In the genomic region with DNA sequence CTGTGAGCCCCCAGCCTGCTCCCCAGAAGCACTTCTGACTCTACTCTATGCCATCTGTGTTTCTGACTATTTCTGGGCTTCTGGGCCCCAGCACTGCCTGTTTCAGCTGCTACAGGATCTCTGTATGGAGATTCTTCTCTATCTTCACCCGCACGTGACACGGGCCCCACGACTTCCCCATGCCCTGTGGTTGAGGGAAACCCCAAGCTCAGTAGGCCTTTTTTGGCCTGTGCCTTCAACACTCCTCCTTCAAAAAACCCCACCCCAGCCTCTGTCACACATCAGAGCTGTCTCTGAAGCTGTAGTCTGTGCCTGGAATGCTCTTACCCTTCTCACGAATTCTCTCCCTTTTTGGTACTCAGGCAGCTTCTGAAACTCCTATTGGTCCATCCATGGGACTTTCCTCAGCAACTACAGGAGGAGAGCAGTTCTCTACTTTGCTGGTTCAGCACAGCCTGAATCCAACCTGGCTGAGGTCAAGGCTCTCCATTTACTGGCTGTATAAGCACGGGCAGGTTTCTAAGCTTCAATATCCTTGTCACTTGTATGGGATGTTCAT, we compare ENCODE assay signal across 1 cellular context.
TF ChIP-seq lines count a peak whose summit lies in the region.

No MANE protein-coding gene starts in this region.

TF ChIP-seq in GM12878, 131 proteins besides CTCF, POLR2A, EP300 and RAD21 (continued from another document):
- TF ChIP-seq SMC3 (IDR thresholded peaks at IDR 0.05; ENCODE audit: borderline replicate concordance, low read length): 0 out of 2 replicates have a peak, but pooled peaks have one; percentile 14
- TF ChIP-seq BRCA1 (IDR thresholded peaks at IDR 0.05; ENCODE audit: low read depth, low read length): no peak
- TF ChIP-seq, protein P1, sequence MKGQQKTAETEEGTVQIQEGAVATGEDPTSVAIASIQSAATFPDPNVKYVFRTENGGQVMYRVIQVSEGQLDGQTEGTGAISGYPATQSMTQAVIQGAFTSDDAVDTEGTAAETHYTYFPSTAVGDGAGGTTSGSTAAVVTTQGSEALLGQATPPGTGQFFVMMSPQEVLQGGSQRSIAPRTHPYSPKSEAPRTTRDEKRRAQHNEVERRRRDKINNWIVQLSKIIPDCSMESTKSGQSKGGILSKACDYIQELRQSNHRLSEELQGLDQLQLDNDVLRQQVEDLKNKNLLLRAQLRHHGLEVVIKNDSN (IDR thresholded peaks at IDR 0.05; ENCODE audit: borderline replicate concordance, extremely low read length, insufficient read depth, low read depth, low read length): peak; percentile 83
- TF ChIP-seq, protein P2, sequence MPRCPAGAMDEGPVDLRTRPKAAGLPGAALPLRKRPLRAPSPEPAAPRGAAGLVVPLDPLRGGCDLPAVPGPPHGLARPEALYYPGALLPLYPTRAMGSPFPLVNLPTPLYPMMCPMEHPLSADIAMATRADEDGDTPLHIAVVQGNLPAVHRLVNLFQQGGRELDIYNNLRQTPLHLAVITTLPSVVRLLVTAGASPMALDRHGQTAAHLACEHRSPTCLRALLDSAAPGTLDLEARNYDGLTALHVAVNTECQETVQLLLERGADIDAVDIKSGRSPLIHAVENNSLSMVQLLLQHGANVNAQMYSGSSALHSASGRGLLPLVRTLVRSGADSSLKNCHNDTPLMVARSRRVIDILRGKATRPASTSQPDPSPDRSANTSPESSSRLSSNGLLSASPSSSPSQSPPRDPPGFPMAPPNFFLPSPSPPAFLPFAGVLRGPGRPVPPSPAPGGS (IDR thresholded peaks at IDR 0.05; ENCODE audit: borderline replicate concordance, insufficient read depth, low read depth, low read length, poor library complexity, severe bottlenecking): peak; percentile 80
- TF ChIP-seq EZH2 (IDR thresholded peaks at IDR 0.05; ENCODE audit: borderline replicate concordance, control insufficient read depth, low read depth, low read length): no peak
- TF ChIP-seq POLR2AphosphoS5 (IDR thresholded peaks at IDR 0.05; ENCODE audit: low read length): peak; percentile 82
- peak; percentile 69; the same call in 1 of the 2 replicates for TF ChIP-seq ATF7 (IDR thresholded peaks at IDR 0.05; ENCODE audit: low read depth)
- TF ChIP-seq, protein P3, sequence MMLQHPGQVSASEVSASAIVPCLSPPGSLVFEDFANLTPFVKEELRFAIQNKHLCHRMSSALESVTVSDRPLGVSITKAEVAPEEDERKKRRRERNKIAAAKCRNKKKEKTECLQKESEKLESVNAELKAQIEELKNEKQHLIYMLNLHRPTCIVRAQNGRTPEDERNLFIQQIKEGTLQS (IDR thresholded peaks at IDR 0.05; ENCODE audit: borderline replicate concordance, extremely low read depth, low read depth, low read length): peak; percentile 32; the same call in 1 of the 2 replicates
- no peak for TF ChIP-seq SIX5 (IDR thresholded peaks at IDR 0.05; ENCODE audit: low read depth, low read length, severe bottlenecking)
- no peak for TF ChIP-seq ZNF622 (IDR thresholded peaks at IDR 0.05)
- no peak for TF ChIP-seq MYB (IDR thresholded peaks at IDR 0.05; ENCODE audit: borderline replicate concordance, low read depth, low read length)
- no peak for TF ChIP-seq PAX8 (IDR thresholded peaks at IDR 0.05)
- no peak; the same call in 1 of the 2 replicates for TF ChIP-seq BACH1 (IDR thresholded peaks at IDR 0.05; ENCODE audit: borderline replicate concordance)
- TF ChIP-seq FOS (IDR thresholded peaks at IDR 0.05; ENCODE audit: borderline replicate concordance, extremely low read depth, insufficient read length): no peak
- no peak for TF ChIP-seq FOXK2 (IDR thresholded peaks at IDR 0.05)
- no peak for TF ChIP-seq ZNF274 (IDR thresholded peaks at IDR 0.05; ENCODE audit: insufficient read depth, insufficient read length)
- no peak for TF ChIP-seq RB1 (IDR thresholded peaks at IDR 0.05; ENCODE audit: borderline replicate concordance)
- no peak for TF ChIP-seq SMAD5 (IDR thresholded peaks at IDR 0.05; ENCODE audit: low read depth)
- TF ChIP-seq CHD1 (IDR thresholded peaks at IDR 0.05; ENCODE audit: low read depth, low read length): no peak
- TF ChIP-seq ZNF384 (IDR thresholded peaks at IDR 0.05; ENCODE audit: borderline replicate concordance, low read depth, low read length): no peak
- TF ChIP-seq NFIC (IDR thresholded peaks at IDR 0.05; ENCODE audit: low read depth, low read length): peak; percentile 65; the same call in 1 of the 2 replicates
- peak; percentile 39 to 90; a peak in 3 of 4 replicates for TF ChIP-seq SRF (IDR thresholded peaks at IDR 0.05; ENCODE audit: low read depth in 2 of 2, low read length in 2 of 2)
- TF ChIP-seq SMAD1 (IDR thresholded peaks at IDR 0.05; ENCODE audit: low read depth, partially characterized antibody): peak; percentile 9
- no peak for TF ChIP-seq GATAD2B (conservative IDR thresholded peaks at IDR 0.05; ENCODE audit: low read depth)
- TF ChIP-seq HDAC6 (IDR thresholded peaks at IDR 0.05; ENCODE audit: unreplicated experiment): no peak
- peak; percentile 99 to 100 for TF ChIP-seq BHLHE40 (IDR thresholded peaks at IDR 0.05; ENCODE audit: borderline replicate concordance in 1 of 2, low read depth in 2 of 2, low read length in 1 of 2)
- TF ChIP-seq ESRRA (IDR thresholded peaks at IDR 0.05; ENCODE audit: low read length): no peak
- TF ChIP-seq LARP7 (IDR thresholded peaks at IDR 0.05): no peak
TF ChIP-seq in GM12878: peak in this region for 51.
